Comparison of ENCODE assay signal across 1 cellular context in the genomic region with DNA sequence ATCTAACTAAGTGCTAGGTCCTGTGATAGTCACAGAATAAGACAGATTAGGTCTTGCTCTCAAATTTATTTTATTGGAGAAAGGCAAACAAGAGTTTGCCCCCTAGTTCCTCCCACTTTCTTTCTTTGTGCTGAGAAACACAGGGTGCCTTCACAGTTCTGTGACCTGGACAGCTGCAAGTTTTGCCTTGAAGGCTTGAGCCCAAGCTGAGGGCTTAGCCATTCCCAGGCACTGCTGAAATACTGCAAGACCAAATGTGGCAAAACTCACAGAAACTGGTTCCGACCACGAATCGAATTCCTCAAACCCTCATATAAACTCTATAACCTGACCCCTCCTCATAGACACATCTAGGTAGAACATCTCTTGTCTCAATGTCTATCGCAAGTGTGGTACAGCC.
TF ChIP-seq lines count a peak whose summit lies in the region.

No MANE protein-coding gene starts in this region.

TF ChIP-seq in H1, 55 proteins besides CTCF, POLR2A, EP300 and RAD21 (continued from another document):
- TF ChIP-seq ASH2L (IDR thresholded peaks at IDR 0.05; ENCODE audit: low read length) (no peak), EGR1 (IDR thresholded peaks at IDR 0.05; ENCODE audit: borderline replicate concordance, low read depth, low read length) (no peak), SP1 (IDR thresholded peaks at IDR 0.05; ENCODE audit: low read depth, low read length) (no peak), CEBPB (IDR thresholded peaks at IDR 0.05; ENCODE audit: low read depth, low read length) (no peak)
